8 cellular contexts compared by ENCODE assay signal in genomic region chrX:48919360-48919821, GRCh38. TPM values are rescaled to one million over a fixed set of nuclear protein-coding genes. Genes with fewer than 3 reads are reported as not detected.
DNase-seq lines count a peak whose midpoint lies in the region; ATAC-seq and TF ChIP-seq lines count a peak whose summit lies in the region.

No MANE protein-coding gene starts in this region.

- peaks cover 0 to 4% (median 0%) of the 10 kb centered on the region in 8 donors for H3K9me3 Mint-ChIP-seq in CD4-positive, alpha-beta memory T cell
- no peaks in the 10 kb centered on the region for H3K9me3 Mint-ChIP-seq in activated T-helper 1 cell treated with anti-CD3 and anti-CD28 coated beads, Interleukin-12 subunit alpha, Interleukin-12 subunit beta, Interleukin-2, Interleukin-4 antibody, amounts not matched to agents 30 ng/mL and 10 ng/mL and 1 ng/mL, durations not matched to agents 14 hours and 24 hours and 36 hours

- H3K27me3 ChIP-seq in CD4-positive, alpha-beta memory T cell (ENCODE audit: insufficient read depth, low read length): no peaks in the 10 kb centered on the region
- no peaks in the 10 kb centered on the region for H3K27me3 ChIP-seq in sigmoid colon

- CTCF ChIA-PET in CD4-positive, alpha-beta memory T cell (lab: Charles Lee; ENCODE audit: partially characterized antibody): interaction anchor here (4.1 kb wide), 1 partner anchor 18 kb away, joined by 22 read pairs; no protein-coding TSS in a partner anchor

- 0 to 1% methylated on average over 15 of the region's 15 CpGs for WGBS in sigmoid colon, 2 donors

- intact Hi-C loops in CD4-positive, alpha-beta memory T cell (cut with micrococcal nuclease): loop anchor here (1.0 to 5.0 kb wide), 4 partner anchors 18 to 124 kb away; partner anchors contain the start of genes GRIPAP1 and TFE3
- intact Hi-C loops in activated T-helper 1 cell treated with anti-CD3 and anti-CD28 coated beads, Interleukin-12 subunit alpha, Interleukin-12 subunit beta, Interleukin-2, Interleukin-4 antibody, amounts not matched to agents 30 ng/mL and 10 ng/mL and 1 ng/mL, durations not matched to agents 14 hours and 24 hours and 36 hours (cut with micrococcal nuclease): loop anchor here (1.0 to 10.0 kb wide), 10 partner anchors 18 to 397 kb away; partner anchors contain the start of genes EBP, GRIPAP1, HDAC6 and MAGIX
- intact Hi-C loops in left cardiac atrium (cut with DNase I) (no loop called here), sigmoid colon (cut with DNase I) (loop anchor here (5.0 kb wide), 2 partner anchors 123 to 322 kb away; partner anchors contain the start of genes TFE3 and WDR13)

- no peak for TF ChIP-seq POLR2A in sigmoid colon (IDR thresholded peaks at IDR 0.05)

- H3K4me3 Mint-ChIP-seq in CD4-positive, alpha-beta memory T cell: peak overlapping the region; percentile 93 to 98 (median 96)
- peak overlapping the region; percentile 98 for H3K4me3 Mint-ChIP-seq in activated T-helper 1 cell treated with anti-CD3 and anti-CD28 coated beads, Interleukin-12 subunit alpha, Interleukin-12 subunit beta, Interleukin-2, Interleukin-4 antibody, amounts not matched to agents 30 ng/mL and 10 ng/mL and 1 ng/mL, durations not matched to agents 14 hours and 24 hours and 36 hours

- TF ChIP-seq EP300 in sigmoid colon (IDR thresholded peaks at IDR 0.05): no peak

- peaks cover 30% of the 10 kb centered on the region for H3K36me3 ChIP-seq in CD4-positive, alpha-beta memory T cell (ENCODE audit: insufficient read depth, low read length)
- peaks cover 0 to 23% (median 8%) of the 10 kb centered on the region in 4 donors for H3K36me3 ChIP-seq in sigmoid colon

- H3K9me3 ChIP-seq in CD4-positive, alpha-beta memory T cell (ENCODE audit: control insufficient read depth in 1 of 2, low read length in 2 of 2): no peaks in the 10 kb centered on the region
- no peaks in the 10 kb centered on the region for H3K9me3 ChIP-seq in sigmoid colon

- peaks cover 67% of the 10 kb centered on the region for H3K4me1 ChIP-seq in CD4-positive, alpha-beta memory T cell (ENCODE audit: insufficient read depth, low read length)
- H3K4me1 ChIP-seq in sigmoid colon: peaks cover 0 to 20% (median 8%) of the 10 kb centered on the region in 4 donors

- no peak for TF ChIP-seq CTCF in sigmoid colon (IDR thresholded peaks at IDR 0.05)

- H3K27ac ChIP-seq in CD4-positive, alpha-beta memory T cell (ENCODE audit: low read depth, low read length): peak overlapping the region; percentile 81
- peak overlapping the region; percentile 82 to 90 (median 86) for H3K27ac ChIP-seq in sigmoid colon

- peak overlapping the region; percentile 73 to 78 for H3K4me3 ChIP-seq in CD4-positive, alpha-beta memory T cell (ENCODE audit: low read length in 2 of 2)
- peak overlapping the region; percentile 58 to 61 (median 60) for H3K4me3 ChIP-seq in sigmoid colon

- H3K27ac Mint-ChIP-seq in CD4-positive, alpha-beta memory T cell: peak overlapping the region; percentile 87 to 98 (median 96)
- H3K27ac Mint-ChIP-seq in activated T-helper 1 cell treated with anti-CD3 and anti-CD28 coated beads, Interleukin-12 subunit alpha, Interleukin-12 subunit beta, Interleukin-2, Interleukin-4 antibody, amounts not matched to agents 30 ng/mL and 10 ng/mL and 1 ng/mL, durations not matched to agents 14 hours and 24 hours and 36 hours: peak overlapping the region; percentile 97

- POLR2A ChIA-PET in CD4-positive, alpha-beta memory T cell (lab: Charles Lee; ENCODE audit: partially characterized antibody): interaction anchor here (0.6 to 6.3 kb wide), 13 partner anchors 8 to 182 kb away, joined by 3 to 235 read pairs (median 4); partner anchors contain the start of genes GRIPAP1, HDAC6, OTUD5 and PQBP1

- ATAC-seq in HG03135 (IDR thresholded peaks at IDR 0.05; ENCODE audit: unreplicated experiment): peak; percentile 22
- peak; percentile 8 to 21 for ATAC-seq in left cardiac atrium

- peaks cover 23 to 87% (median 53%) of the 10 kb centered on the region in 4 donors for H3K4me1 Mint-ChIP-seq in CD4-positive, alpha-beta memory T cell
- H3K4me1 Mint-ChIP-seq in activated T-helper 1 cell treated with anti-CD3 and anti-CD28 coated beads, Interleukin-12 subunit alpha, Interleukin-12 subunit beta, Interleukin-2, Interleukin-4 antibody, amounts not matched to agents 30 ng/mL and 10 ng/mL and 1 ng/mL, durations not matched to agents 14 hours and 24 hours and 36 hours (ENCODE audit: low read depth): peaks cover 34% of the 10 kb centered on the region

- no peaks in the 10 kb centered on the region for H3K27me3 Mint-ChIP-seq in CD4-positive, alpha-beta memory T cell
- H3K27me3 Mint-ChIP-seq in activated T-helper 1 cell treated with anti-CD3 and anti-CD28 coated beads, Interleukin-12 subunit alpha, Interleukin-12 subunit beta, Interleukin-2, Interleukin-4 antibody, amounts not matched to agents 30 ng/mL and 10 ng/mL and 1 ng/mL, durations not matched to agents 14 hours and 24 hours and 36 hours (ENCODE audit: insufficient read depth): no peaks in the 10 kb centered on the region

- DNase-seq in CD4-positive, alpha-beta memory T cell: peak in 2 of 5 donors; percentile 61 to 71
- DNase-seq in activated T-helper 1 cell treated with anti-CD3 and anti-CD28 coated beads, Interleukin-12 subunit alpha, Interleukin-12 subunit beta, Interleukin-2, Interleukin-4 antibody, amounts not matched to agents 30 ng/mL and 10 ng/mL and 1 ng/mL, durations not matched to agents 14 hours and 24 hours and 36 hours (ENCODE audit: low spot score): no peak
- DNase-seq in left cardiac atrium: no peak
- no peak for DNase-seq in sigmoid colon
- DNase-seq in EL: no peak
- DNase-seq in GF-D8 (lab: John Stamatoyannopoulos, UW): no peak
- DNase-seq in A172 (ENCODE audit: low spot score): no peak

- H3K36me3 Mint-ChIP-seq in CD4-positive, alpha-beta memory T cell: peaks cover 34 to 67% of the 10 kb centered on the region in 2 donors
- H3K36me3 Mint-ChIP-seq in activated T-helper 1 cell treated with anti-CD3 and anti-CD28 coated beads, Interleukin-12 subunit alpha, Interleukin-12 subunit beta, Interleukin-2, Interleukin-4 antibody, amounts not matched to agents 30 ng/mL and 10 ng/mL and 1 ng/mL, durations not matched to agents 14 hours and 24 hours and 36 hours (ENCODE audit: low read depth): peaks cover 47% of the 10 kb centered on the region

RNA-seq across cellular contexts. Expression of gene PIM2, which starts 0.6 kb away (rescaled TPM):
- total RNA-seq in CD4-positive, alpha-beta memory T cell: 100 to 1,000 TPM; 117 to 118 TPM
- 100 to 1,000 TPM; 396 to 489 TPM for polyA plus RNA-seq in CD4-positive, alpha-beta memory T cell
- total RNA-seq in activated T-helper 1 cell treated with anti-CD3 and anti-CD28 coated beads, Interleukin-12 subunit alpha, Interleukin-12 subunit beta, Interleukin-2, Interleukin-4 antibody, amounts not matched to agents 30 ng/mL and 10 ng/mL and 1 ng/mL, durations not matched to agents 14 hours and 24 hours and 36 hours: 475 and 478 TPM in 2 replicates
- total RNA-seq in left cardiac atrium (1 to 10 TPM; 4.0 to 5.5 TPM), sigmoid colon (1 to 10 TPM; 2.4 to 6.9 (median 4.4) TPM)
- 10 to 100 TPM in 1 of 3 donors, 1 to 10 TPM in 2; 6.6 to 42.0 (median 6.7) TPM for polyA plus RNA-seq in sigmoid colon
- total RNA-seq in A172 (2014; rRNA removed; shearing (Covaris generic)): 0.59 and 0.74 TPM in 2 replicates

RNA-seq across cellular contexts. Expression of gene SLC35A2, which starts 7.9 kb away (rescaled TPM):
- total RNA-seq in CD4-positive, alpha-beta memory T cell: 10 to 100 TPM; 13.8 to 15.8 TPM
- 10 to 100 TPM; 11.8 to 14.4 TPM for polyA plus RNA-seq in CD4-positive, alpha-beta memory T cell
- total RNA-seq in activated T-helper 1 cell treated with anti-CD3 and anti-CD28 coated beads, Interleukin-12 subunit alpha, Interleukin-12 subunit beta, Interleukin-2, Interleukin-4 antibody, amounts not matched to agents 30 ng/mL and 10 ng/mL and 1 ng/mL, durations not matched to agents 14 hours and 24 hours and 36 hours: 24.9 and 26.5 TPM in 2 replicates
- 10 to 100 TPM; 13.8 to 17.4 TPM for total RNA-seq in left cardiac atrium
- 10 to 100 TPM in 1 of 4 donors, 1 to 10 TPM in 3; 5.6 to 20.2 (median 6.0) TPM for total RNA-seq in sigmoid colon
- polyA plus RNA-seq in sigmoid colon: 10 to 100 TPM in 1 of 3 donors, 1 to 10 TPM in 2; 6.0 to 43.9 (median 9.0) TPM
- total RNA-seq in A172 (2014; rRNA removed; shearing (Covaris generic)): 18.9 and 32.6 TPM in 2 replicates

RNA-seq across cellular contexts. Expression of gene PQBP1, which starts 21.7 kb away (rescaled TPM):
- total RNA-seq in CD4-positive, alpha-beta memory T cell: 10 to 100 TPM; 59.6 to 64.4 TPM
- polyA plus RNA-seq in CD4-positive, alpha-beta memory T cell: 10 to 100 TPM; 80.0 to 94.1 TPM
- total RNA-seq in activated T-helper 1 cell treated with anti-CD3 and anti-CD28 coated beads, Interleukin-12 subunit alpha, Interleukin-12 subunit beta, Interleukin-2, Interleukin-4 antibody, amounts not matched to agents 30 ng/mL and 10 ng/mL and 1 ng/mL, durations not matched to agents 14 hours and 24 hours and 36 hours: 112 and 119 TPM in 2 replicates
- total RNA-seq in left cardiac atrium (10 to 100 TPM; 49.5 to 63.7 TPM), sigmoid colon (100 to 1,000 TPM in 2 of 4 donors, 10 to 100 TPM in 2; 83.1 to 103 (median 94.9) TPM)
- polyA plus RNA-seq in sigmoid colon: 10 to 100 TPM; 65.0 to 80.8 (median 77.5) TPM
- 57.4 and 59.2 TPM in 2 replicates for total RNA-seq in A172 (2014; rRNA removed; shearing (Covaris generic))

RNA-seq across cellular contexts. Expression of gene TIMM17B, which starts 21.8 kb away (rescaled TPM):
- total RNA-seq in CD4-positive, alpha-beta memory T cell: 10 to 100 TPM; 42.6 to 46.2 TPM
- 10 to 100 TPM; 65.3 to 69.7 TPM for polyA plus RNA-seq in CD4-positive, alpha-beta memory T cell
- 72.2 and 72.3 TPM in 2 replicates for total RNA-seq in activated T-helper 1 cell treated with anti-CD3 and anti-CD28 coated beads, Interleukin-12 subunit alpha, Interleukin-12 subunit beta, Interleukin-2, Interleukin-4 antibody, amounts not matched to agents 30 ng/mL and 10 ng/mL and 1 ng/mL, durations not matched to agents 14 hours and 24 hours and 36 hours
- total RNA-seq in left cardiac atrium (10 to 100 TPM; 52.4 to 60.3 TPM), sigmoid colon (10 to 100 TPM; 37.7 to 59.6 (median 45.7) TPM)
- polyA plus RNA-seq in sigmoid colon: 10 to 100 TPM; 38.4 to 63.1 (median 53.4) TPM
- 67.2 and 73.1 TPM in 2 replicates for total RNA-seq in A172 (2014; rRNA removed; shearing (Covaris generic))

RNA-seq across cellular contexts. Expression of gene OTUD5, which starts 38.0 kb away (rescaled TPM):
- 10 to 100 TPM; 92.0 to 94.5 TPM for total RNA-seq in CD4-positive, alpha-beta memory T cell
- 10 to 100 TPM; 16.5 to 45.6 TPM for polyA plus RNA-seq in CD4-positive, alpha-beta memory T cell
- total RNA-seq in activated T-helper 1 cell treated with anti-CD3 and anti-CD28 coated beads, Interleukin-12 subunit alpha, Interleukin-12 subunit beta, Interleukin-2, Interleukin-4 antibody, amounts not matched to agents 30 ng/mL and 10 ng/mL and 1 ng/mL, durations not matched to agents 14 hours and 24 hours and 36 hours: 84.1 and 84.8 TPM in 2 replicates
- 10 to 100 TPM; 19.0 to 27.0 TPM for total RNA-seq in left cardiac atrium
- 10 to 100 TPM; 33.6 to 41.4 (median 38.0) TPM for total RNA-seq in sigmoid colon
- 10 to 100 TPM; 22.4 to 39.3 (median 24.6) TPM for polyA plus RNA-seq in sigmoid colon
- 26.4 and 31.5 TPM in 2 replicates for total RNA-seq in A172 (2014; rRNA removed; shearing (Covaris generic))

Comparison
In these comparisons a context has a peak if more than half of its experiments do, and no peak if none do; other contexts are left out.
1. RNA of gene PIM2, which starts 0.6 kb away (total RNA-seq): 475 to 478 TPM in activated T-helper 1 cell treated with anti-CD3 and anti-CD28 coated beads, Interleukin-12 subunit alpha, Interleukin-12 subunit beta, Interleukin-2, Interleukin-4 antibody, amounts not matched to agents 30 ng/mL and 10 ng/mL and 1 ng/mL, durations not matched to agents 14 hours and 24 hours and 36 hours and 117 to 118 TPM in CD4-positive, alpha-beta memory T cell; 4.0 to 5.5 TPM in left cardiac atrium, 2.4 to 6.9 TPM in sigmoid colon and 0.59 to 0.74 TPM in A172; every median in the first group is over 10 times any median in the second.
2. intact Hi-C loops: an anchor here in CD4-positive, alpha-beta memory T cell (1.0 to 5.0 kb wide), activated T-helper 1 cell treated with anti-CD3 and anti-CD28 coated beads, Interleukin-12 subunit alpha, Interleukin-12 subunit beta, Interleukin-2, Interleukin-4 antibody, amounts not matched to agents 30 ng/mL and 10 ng/mL and 1 ng/mL, durations not matched to agents 14 hours and 24 hours and 36 hours (1.0 to 10.0 kb wide) and sigmoid colon (5.0 kb wide); none called in left cardiac atrium.